ENCODE assay signal across 20 cellular contexts in the genomic region with DNA sequence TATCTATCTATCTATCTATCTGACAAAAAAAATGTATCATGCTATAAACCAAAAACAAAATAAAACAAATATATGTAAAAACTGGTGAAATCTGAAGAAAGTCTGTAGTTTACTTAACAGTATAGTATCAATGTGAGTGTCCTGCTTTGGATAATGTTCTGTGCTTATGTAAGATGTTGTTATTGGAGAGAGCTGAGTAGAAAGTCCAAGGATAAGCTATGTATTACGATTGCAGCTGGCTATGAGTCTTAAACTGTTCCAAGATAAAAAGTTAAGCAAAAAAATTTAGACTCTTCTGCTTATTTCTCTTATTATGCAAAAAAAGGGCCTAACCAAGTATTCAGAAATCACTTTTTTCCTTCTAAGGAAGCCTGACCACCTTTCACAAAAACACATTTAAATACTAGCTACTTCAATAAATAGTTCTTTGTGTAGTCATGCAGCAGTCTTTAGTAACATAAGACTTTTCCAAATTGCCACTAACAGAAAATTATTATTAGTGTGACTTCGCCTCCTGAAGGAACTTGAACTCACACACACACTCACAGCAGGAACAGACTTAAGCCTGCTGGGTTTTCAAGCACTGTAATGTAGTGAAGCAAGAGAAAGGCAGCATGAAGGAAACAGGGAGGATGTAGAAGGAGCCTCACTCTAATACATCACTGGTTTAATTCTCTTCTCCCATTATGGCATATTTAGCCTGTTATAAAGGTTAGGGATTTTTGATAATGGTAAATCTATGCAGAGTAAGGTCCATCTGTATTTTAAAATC.
"Had no signal": no experiment of that assay in that cellular context is flagged by ENCODE, and none has a peak within 500 bp of the region (broad histone marks: within the 10 kb centered on the region; RNA-seq: fewer than 3 reads in every experiment).

No MANE protein-coding gene starts in this region.

- H3K36me3 Mint-ChIP-seq: natural killer cell had no signal

- H3K9me3 Mint-ChIP-seq: activated naive CD4-positive, alpha-beta T cell treated with anti-CD3 and anti-CD28 coated beads for 36 hours; activated T-helper 17 cell treated with anti-CD3 and anti-CD28 coated beads, Interleukin-2, amount 50 U/mL, for 72 hours had no signal

- H3K4me1 ChIP-seq: foreskin keratinocyte, heart right ventricle, left lung, right atrium auricular region, upper lobe of right lung had no signal

- H3K27ac Mint-ChIP-seq: activated naive CD4-positive, alpha-beta T cell treated with anti-CD3 and anti-CD28 coated beads for 36 hours; activated T-helper 17 cell treated with anti-CD3 and anti-CD28 coated beads, Interleukin-2, amount 50 U/mL, for 72 hours; natural killer cell had no signal

- H3K4me3 Mint-ChIP-seq: activated naive CD4-positive, alpha-beta T cell treated with anti-CD3 and anti-CD28 coated beads for 36 hours; activated T-helper 17 cell treated with anti-CD3 and anti-CD28 coated beads, Interleukin-2, amount 50 U/mL, for 72 hours; natural killer cell had no signal

- ATAC-seq: activated T-helper 17 cell treated with anti-CD3 and anti-CD28 coated beads, Interleukin-2, amount 50 U/mL, for 72 hours; esophagus mucosa; foreskin keratinocyte; heart right ventricle; left lung; natural killer cell; SK-N-SH treated with all-trans-retinoic acid at 6 μM for 48 hours; stimulated activated naive CD8-positive, alpha-beta T cell treated with anti-CD3 and anti-CD28 coated beads, Interleukin-15, Interleukin-2, amounts not matched to agents 100 U/mL and 50 U/mL, for 24 hours; upper lobe of right lung had no signal

- H3K4me3 ChIP-seq: heart right ventricle, left lung, right atrium auricular region, thoracic aorta, upper lobe of right lung had no signal

- H3K36me3 ChIP-seq: heart right ventricle, left lung, neutrophil, right atrium auricular region, thoracic aorta, upper lobe of right lung had no signal

- H3K27me3 ChIP-seq: foreskin keratinocyte, heart right ventricle, left lung, neutrophil, right atrium auricular region, upper lobe of right lung had no signal

- H3K27me3 Mint-ChIP-seq: activated T-helper 17 cell treated with anti-CD3 and anti-CD28 coated beads, Interleukin-2, amount 50 U/mL, for 72 hours had no signal

- H3K27ac ChIP-seq: foreskin keratinocyte, heart right ventricle, left lung, neutrophil, right atrium auricular region, thoracic aorta, upper lobe of right lung had no signal

- DNase-seq: activated CD4-positive, alpha-beta T cell treated with anti-CD3 and anti-CD28 coated beads for 1 hour; activated CD4-positive, alpha-beta T cell treated with anti-CD3 and anti-CD28 coated beads, Interleukin-2, amount 50 U/mL, for 4 hours; activated naive CD4-positive, alpha-beta T cell treated with anti-CD3 and anti-CD28 coated beads for 36 hours; activated T-cell treated with anti-CD3 and anti-CD28 coated beads for 4 hours; foreskin keratinocyte; heart right ventricle; left lung; natural killer cell; posterior cingulate gyrus; small intestine; stimulated activated naive CD8-positive, alpha-beta T cell treated with anti-CD3 and anti-CD28 coated beads, Interleukin-15, Interleukin-2, amounts not matched to agents 100 U/mL and 50 U/mL, for 24 hours; T-helper 1 cell; T1000; upper lobe of right lung had no signal

- H3K4me1 Mint-ChIP-seq: activated T-helper 17 cell treated with anti-CD3 and anti-CD28 coated beads, Interleukin-2, amount 50 U/mL, for 72 hours had no signal
